8 cellular contexts compared by ENCODE assay signal in the genomic region with DNA sequence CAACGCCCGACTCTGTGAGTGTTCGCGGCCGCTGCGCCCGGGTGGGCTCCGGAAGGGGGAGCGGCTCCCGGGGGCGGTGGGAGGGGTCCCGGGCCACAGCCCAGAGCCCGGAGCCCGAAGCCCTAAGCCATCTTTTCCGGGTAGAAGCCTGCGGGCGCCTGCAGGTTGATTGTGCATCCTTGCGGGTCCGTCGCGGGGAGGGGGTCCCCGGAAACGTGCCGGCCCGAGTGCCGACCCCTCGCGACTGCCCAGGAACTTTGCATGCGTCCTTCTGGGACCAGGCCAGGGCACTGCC. TPM values are rescaled to one million over a fixed set of nuclear protein-coding genes. Genes with fewer than 3 reads are reported as not detected.
DNase-seq lines count a peak whose midpoint lies in the region; ATAC-seq lines count a peak whose summit lies in the region.

No MANE protein-coding gene starts in this region.

- DNase-seq in activated T-cell treated with anti-CD3 and anti-CD28 coated beads for 1 hour (ENCODE audit: low read depth), result peak; percentile 47
- no peak for DNase-seq in activated T-cell treated with anti-CD3 and anti-CD28 coated beads, Interleukin-2, amount 50 U/mL, for 1 hour
- peak; percentile 7 for DNase-seq in HT-29 (ENCODE audit: low spot score)
- peak; percentile 25 to 34 for DNase-seq in activated CD4-positive, alpha-beta T cell treated with anti-CD3 and anti-CD28 coated beads for 24 hours (ENCODE audit: low read depth in 2 of 2)
- peak; percentile 61 for DNase-seq in effector CD8-positive, alpha-beta T cell (lab: John Stamatoyannopoulos, UW)
- peak; percentile 58 for DNase-seq in stimulated activated naive B cell treated with anti-CD40 and anti-IgM and Interleukin-4, amounts not matched to agents 10 μg/mL and 1 μg/mL and 100 μg/mL, for 72 hours
- no peak for DNase-seq in AG20443 (ENCODE audit: low spot score)

- H3K4me3 Mint-ChIP-seq in stimulated activated naive B cell treated with anti-CD40 and anti-IgM and Interleukin-4, amounts not matched to agents 10 μg/mL and 1 μg/mL and 100 μg/mL, for 72 hours, result peak overlapping the region; percentile 91 to 95

- H3K4me1 ChIP-seq in muscle layer of colon (ENCODE audit: insufficient read depth, low read length), result peaks cover 28% of the 10 kb centered on the region

- ATAC-seq in stimulated activated naive B cell treated with anti-CD40 and anti-IgM and Interleukin-4, amounts not matched to agents 10 μg/mL and 1 μg/mL and 100 μg/mL, for 72 hours (replicated peaks), result peak; percentile 50 to 60

- no peaks in the 10 kb centered on the region for H3K36me3 ChIP-seq in muscle layer of colon (ENCODE audit: insufficient read depth, low read length)

- H3K9me3 Mint-ChIP-seq in stimulated activated naive B cell treated with anti-CD40 and anti-IgM and Interleukin-4, amounts not matched to agents 10 μg/mL and 1 μg/mL and 100 μg/mL, for 72 hours, result no peaks in the 10 kb centered on the region

- H3K27me3 ChIP-seq in muscle layer of colon (ENCODE audit: control insufficient read depth in 1 of 2, insufficient read depth in 2 of 2, low read length in 2 of 2), result peaks cover 0 to 13% of the 10 kb centered on the region in 2 donors

- H3K27ac ChIP-seq in muscle layer of colon (ENCODE audit: low read depth, low read length), result peak overlapping the region; percentile 61

- peak overlapping the region; percentile 39 for H3K9ac ChIP-seq in muscle layer of colon (ENCODE audit: low read length)

- H3K27ac Mint-ChIP-seq in stimulated activated naive B cell treated with anti-CD40 and anti-IgM and Interleukin-4, amounts not matched to agents 10 μg/mL and 1 μg/mL and 100 μg/mL, for 72 hours, result peak overlapping the region; percentile 83

- peaks cover 0 to 5% of the 10 kb centered on the region in 2 donors for H3K27me3 Mint-ChIP-seq in stimulated activated naive B cell treated with anti-CD40 and anti-IgM and Interleukin-4, amounts not matched to agents 10 μg/mL and 1 μg/mL and 100 μg/mL, for 72 hours

- peak overlapping the region; percentile 79 to 83 for H3K4me3 ChIP-seq in muscle layer of colon (ENCODE audit: low read depth in 1 of 2, low read length in 2 of 2)

- peaks cover 46 to 68% of the 10 kb centered on the region in 2 donors for H3K4me1 Mint-ChIP-seq in stimulated activated naive B cell treated with anti-CD40 and anti-IgM and Interleukin-4, amounts not matched to agents 10 μg/mL and 1 μg/mL and 100 μg/mL, for 72 hours

- no peaks in the 10 kb centered on the region for H3K9me3 ChIP-seq in muscle layer of colon (ENCODE audit: low read length)

- peaks cover 7 to 16% of the 10 kb centered on the region in 2 donors for H3K36me3 Mint-ChIP-seq in stimulated activated naive B cell treated with anti-CD40 and anti-IgM and Interleukin-4, amounts not matched to agents 10 μg/mL and 1 μg/mL and 100 μg/mL, for 72 hours

RNA-seq across cellular contexts. Expression of a gene that starts 0.4 kb away (rescaled TPM):
- total RNA-seq in HT-29 (2014; rRNA removed; shearing (Covaris generic)), result 16.3 and 17.6 TPM in 2 replicates

RNA-seq across cellular contexts. Expression of a gene that starts 33.1 kb away (rescaled TPM):
- total RNA-seq in HT-29 (2014; rRNA removed; shearing (Covaris generic)), result 25.2 and 36.0 TPM in 2 replicates

RNA-seq across cellular contexts. Expression of a gene that starts 33.2 kb away (rescaled TPM):
- total RNA-seq in HT-29 (2014; rRNA removed; shearing (Covaris generic)), result 34.4 and 37.6 TPM in 2 replicates

RNA-seq across cellular contexts. Expression of a gene that starts 57.5 kb away (rescaled TPM):
- total RNA-seq in HT-29 (2014; rRNA removed; shearing (Covaris generic)), result not detected in 2 replicates

RNA-seq across cellular contexts. Expression of a gene that starts 58.9 kb away (rescaled TPM):
- total RNA-seq in HT-29 (2014; rRNA removed; shearing (Covaris generic)), result not detected in 2 replicates

Comparison
In these comparisons a context has a peak if more than half of its experiments do, and no peak if none do; other contexts are left out.
1. DNase-seq: peak in activated T-cell treated with anti-CD3 and anti-CD28 coated beads for 1 hour (single experiment), HT-29 (single experiment), activated CD4-positive, alpha-beta T cell treated with anti-CD3 and anti-CD28 coated beads for 24 hours (2 of 2), effector CD8-positive, alpha-beta T cell (single experiment) and stimulated activated naive B cell treated with anti-CD40 and anti-IgM and Interleukin-4, amounts not matched to agents 10 μg/mL and 1 μg/mL and 100 μg/mL, for 72 hours (single experiment); none in activated T-cell treated with anti-CD3 and anti-CD28 coated beads, Interleukin-2, amount 50 U/mL, for 1 hour (single experiment) and AG20443 (single experiment).